In the genomic region with DNA sequence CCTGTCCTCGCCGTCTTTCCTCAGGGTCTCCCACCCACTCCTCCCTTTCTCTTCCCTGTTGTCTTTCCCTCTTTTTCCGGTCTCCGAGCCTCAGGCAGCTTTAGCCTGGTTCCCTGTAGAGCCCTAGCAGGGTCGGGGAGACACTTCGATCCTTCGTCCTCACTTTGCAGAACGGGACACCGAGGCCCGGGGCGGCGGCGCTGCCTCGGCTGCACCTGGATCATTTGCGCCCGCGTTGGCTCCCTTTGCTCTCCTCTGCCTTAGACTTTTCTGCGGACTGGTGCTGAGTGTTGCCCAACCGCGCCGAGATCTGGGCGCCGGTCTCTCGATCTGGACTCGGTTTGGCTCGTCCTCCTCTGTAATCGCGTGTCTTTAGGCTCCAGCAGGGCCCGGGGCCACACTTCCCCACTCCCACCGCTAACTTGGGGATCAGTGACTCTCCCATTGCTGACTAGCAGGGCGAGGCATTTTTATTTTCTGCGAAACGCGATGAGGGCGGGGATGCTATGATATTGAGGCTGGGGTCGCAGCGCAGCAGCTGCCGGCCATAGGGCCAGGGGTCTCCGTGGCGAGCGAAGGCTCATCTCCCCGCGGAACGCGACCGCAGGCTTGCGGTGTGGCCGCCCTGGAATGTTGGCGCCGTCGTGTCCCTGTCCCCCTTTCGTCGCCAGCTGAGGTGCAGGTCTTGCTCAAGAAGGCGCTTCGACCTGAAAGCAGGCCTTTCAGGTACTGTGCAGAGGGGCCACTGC, we compare ENCODE assay signal across 7 cellular contexts. TPM values are rescaled to one million over a fixed set of nuclear protein-coding genes. Genes with fewer than 3 reads are reported as not detected.
DNase-seq lines count a peak whose midpoint lies in the region; ATAC-seq and TF ChIP-seq lines count a peak whose summit lies in the region.

No MANE protein-coding gene starts in this region.

- peaks cover 7% of the 10 kb centered on the region; the same call in 2 of the 3 replicates for H3K36me3 Mint-ChIP-seq in GM23338 (ENCODE audit: low read depth)
- H3K36me3 Mint-ChIP-seq in activated CD4-positive, alpha-beta memory T cell treated with anti-CD3 and anti-CD28 coated beads for 36 hours = peaks cover 22% of the 10 kb centered on the region
- peaks cover 35% of the 10 kb centered on the region for H3K36me3 Mint-ChIP-seq in stimulated activated effector memory CD8-positive, alpha-beta T cell treated with anti-CD3 and anti-CD28 coated beads, Interleukin-12 subunit alpha, Interleukin-12 subunit beta, amount 100 ng/mL, for 72 hours

- H3K27me3 ChIP-seq in GM23338 (ENCODE audit: insufficient read depth) (peaks cover 32% of the 10 kb centered on the region), right atrium auricular region (peaks cover 8 to 16% of the 10 kb centered on the region in 2 donors), tibial artery (peaks cover 8 to 79% of the 10 kb centered on the region in 2 donors)

- no peaks in the 10 kb centered on the region for H3K79me2 ChIP-seq in GM23338 (replicated peaks; ENCODE audit: insufficient read depth)

- DNase-seq in GM23338 (ENCODE audit: low spot score) = peak; percentile 48
- peak; percentile 25 for DNase-seq in activated CD4-positive, alpha-beta memory T cell treated with anti-CD3 and anti-CD28 coated beads for 36 hours
- DNase-seq in right atrium auricular region (ENCODE audit: low spot score) = no peak
- DNase-seq in stimulated activated effector memory CD8-positive, alpha-beta T cell treated with anti-CD3 and anti-CD28 coated beads, Interleukin-12 subunit alpha, Interleukin-12 subunit beta, amount 100 ng/mL, for 72 hours (ENCODE audit: low spot score in 2 of 2) = no peak
- DNase-seq in tibial artery = no peak
- no peak for DNase-seq in sciatic nerve (ENCODE audit: low spot score)

- no peaks in the 10 kb centered on the region for H3K9me2 ChIP-seq in GM23338 (ENCODE audit: insufficient read depth)

- H3F3A ChIP-seq in GM23338 (replicated peaks; ENCODE audit: low read depth) = peaks cover 4% of the 10 kb centered on the region; the same call in 1 of the 2 replicates

- peak overlapping the region; percentile 97 for H2AFZ ChIP-seq in GM23338

- intact Hi-C loops in activated CD4-positive, alpha-beta memory T cell treated with anti-CD3 and anti-CD28 coated beads for 36 hours (cut with micrococcal nuclease) = loop anchor here (2.0 kb wide), 1 partner anchor 172 kb away; no protein-coding TSS in a partner anchor
- intact Hi-C loops in tibial artery (cut with DNase I; ENCODE audit: low total_unique reads) (loop anchor here (5.0 kb wide), 1 partner anchor 1745 kb away; no protein-coding TSS in a partner anchor), sciatic nerve (cut with DNase I) (no loop called here)

- peak overlapping the region; percentile 84 for H3K4me3 Mint-ChIP-seq in GM23338
- H3K4me3 Mint-ChIP-seq in activated CD4-positive, alpha-beta memory T cell treated with anti-CD3 and anti-CD28 coated beads for 36 hours = peak overlapping the region; percentile 77
- peak overlapping the region; percentile 87 for H3K4me3 Mint-ChIP-seq in stimulated activated effector memory CD8-positive, alpha-beta T cell treated with anti-CD3 and anti-CD28 coated beads, Interleukin-12 subunit alpha, Interleukin-12 subunit beta, amount 100 ng/mL, for 72 hours

- ATAC-seq in GM23338 = peak; percentile 16
- ATAC-seq in stimulated activated effector memory CD8-positive, alpha-beta T cell treated with anti-CD3 and anti-CD28 coated beads, Interleukin-12 subunit alpha, Interleukin-12 subunit beta, amount 100 ng/mL, for 72 hours = no peak
- no peak for ATAC-seq in GM21786 (IDR thresholded peaks at IDR 0.05; ENCODE audit: unreplicated experiment)
- no peak for ATAC-seq in sciatic nerve

- no peaks in the 10 kb centered on the region for H3K9me3 Mint-ChIP-seq in GM23338
- H3K9me3 Mint-ChIP-seq in activated CD4-positive, alpha-beta memory T cell treated with anti-CD3 and anti-CD28 coated beads for 36 hours = no peaks in the 10 kb centered on the region
- H3K9me3 Mint-ChIP-seq in stimulated activated effector memory CD8-positive, alpha-beta T cell treated with anti-CD3 and anti-CD28 coated beads, Interleukin-12 subunit alpha, Interleukin-12 subunit beta, amount 100 ng/mL, for 72 hours = no peaks in the 10 kb centered on the region

- H3K27ac ChIP-seq in GM23338 (ENCODE audit: low read depth) (no peak overlapping the region), right atrium auricular region (no peak overlapping the region), tibial artery (no peak overlapping the region)

- peak overlapping the region; percentile 63 for H3K4me3 ChIP-seq in GM23338
- H3K4me3 ChIP-seq in right atrium auricular region = peak overlapping the region; percentile 48 to 67
- peak overlapping the region in 1 of 2 donors; percentile 60 for H3K4me3 ChIP-seq in tibial artery

- peak overlapping the region; percentile 83 for H3K4me2 ChIP-seq in GM23338

- H3K36me3 ChIP-seq in GM23338 (ENCODE audit: insufficient read depth) = no peaks in the 10 kb centered on the region
- no peaks in the 10 kb centered on the region for H3K36me3 ChIP-seq in right atrium auricular region
- H3K36me3 ChIP-seq in tibial artery = no peaks in the 10 kb centered on the region

- H3K4me1 Mint-ChIP-seq in GM23338 = peaks cover 5% of the 10 kb centered on the region; the same call in 2 of the 3 replicates
- peaks cover 20% of the 10 kb centered on the region for H3K4me1 Mint-ChIP-seq in activated CD4-positive, alpha-beta memory T cell treated with anti-CD3 and anti-CD28 coated beads for 36 hours (ENCODE audit: low read depth)
- H3K4me1 Mint-ChIP-seq in stimulated activated effector memory CD8-positive, alpha-beta T cell treated with anti-CD3 and anti-CD28 coated beads, Interleukin-12 subunit alpha, Interleukin-12 subunit beta, amount 100 ng/mL, for 72 hours = peaks cover 9% of the 10 kb centered on the region

- H4K20me1 ChIP-seq in GM23338 (replicated peaks; ENCODE audit: insufficient read depth) = no peaks in the 10 kb centered on the region

- H3K9me3 ChIP-seq in right atrium auricular region = no peaks in the 10 kb centered on the region
- no peaks in the 10 kb centered on the region for H3K9me3 ChIP-seq in tibial artery

- POLR2A ChIA-PET in activated CD4-positive, alpha-beta memory T cell treated with anti-CD3 and anti-CD28 coated beads for 36 hours (lab: Charles Lee) = no interaction called here

- peaks cover 28% of the 10 kb centered on the region for H3K27me3 Mint-ChIP-seq in GM23338 (ENCODE audit: insufficient read depth, low read depth, poor library complexity)
- peaks cover 42% of the 10 kb centered on the region for H3K27me3 Mint-ChIP-seq in activated CD4-positive, alpha-beta memory T cell treated with anti-CD3 and anti-CD28 coated beads for 36 hours

- TF ChIP-seq CTCF in GM23338 (conservative IDR thresholded peaks at IDR 0.05; ENCODE audit: low read depth in 2 of 2) (no peak), right atrium auricular region (IDR thresholded peaks at IDR 0.05) (no peak), tibial artery (IDR thresholded peaks at IDR 0.05) (no peak)

- H3K4me1 ChIP-seq in GM23338 (ENCODE audit: insufficient read depth) (no peaks in the 10 kb centered on the region), right atrium auricular region (peaks cover 0 to 39% of the 10 kb centered on the region in 2 donors), tibial artery (peaks cover 0 to 28% (median 24%) of the 10 kb centered on the region in 4 donors)

- H3K27ac Mint-ChIP-seq in GM23338 = peak overlapping the region; percentile 87; the same call in 1 of the 2 replicates
- peak overlapping the region; percentile 54 for H3K27ac Mint-ChIP-seq in activated CD4-positive, alpha-beta memory T cell treated with anti-CD3 and anti-CD28 coated beads for 36 hours
- peak overlapping the region; percentile 92 for H3K27ac Mint-ChIP-seq in stimulated activated effector memory CD8-positive, alpha-beta T cell treated with anti-CD3 and anti-CD28 coated beads, Interleukin-12 subunit alpha, Interleukin-12 subunit beta, amount 100 ng/mL, for 72 hours

- CTCF ChIA-PET in activated CD4-positive, alpha-beta memory T cell treated with anti-CD3 and anti-CD28 coated beads for 36 hours (lab: Charles Lee) = interaction anchor here (0.7 to 1.5 kb wide), 2 partner anchors 18 to 172 kb away, joined by 3 to 6 read pairs; no protein-coding TSS in a partner anchor

TF ChIP-seq in GM23338, 12 proteins besides CTCF, POLR2A, EP300 and RAD21 (continues in another document):
- no peak for TF ChIP-seq EZH2phosphoT487 (IDR thresholded peaks at IDR 0.05; ENCODE audit: unreplicated experiment)
- TF ChIP-seq, protein P1, sequence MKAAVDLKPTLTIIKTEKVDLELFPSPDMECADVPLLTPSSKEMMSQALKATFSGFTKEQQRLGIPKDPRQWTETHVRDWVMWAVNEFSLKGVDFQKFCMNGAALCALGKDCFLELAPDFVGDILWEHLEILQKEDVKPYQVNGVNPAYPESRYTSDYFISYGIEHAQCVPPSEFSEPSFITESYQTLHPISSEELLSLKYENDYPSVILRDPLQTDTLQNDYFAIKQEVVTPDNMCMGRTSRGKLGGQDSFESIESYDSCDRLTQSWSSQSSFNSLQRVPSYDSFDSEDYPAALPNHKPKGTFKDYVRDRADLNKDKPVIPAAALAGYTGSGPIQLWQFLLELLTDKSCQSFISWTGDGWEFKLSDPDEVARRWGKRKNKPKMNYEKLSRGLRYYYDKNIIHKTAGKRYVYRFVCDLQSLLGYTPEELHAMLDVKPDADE (IDR thresholded peaks at IDR 0.05) = no peak

RNA-seq across cellular contexts. Expression of a gene that starts 1.6 kb away (rescaled TPM):
- 6.3 and 10.6 TPM in 2 replicates for total RNA-seq in GM23338 (2014; rRNA removed; shearing (Covaris generic))
- 8.3 and 8.6 TPM in 2 replicates for polyA plus RNA-seq in GM23338 (2016; fragmentation: Nextera tagmentation; extraction: Ambion mirVana)
- 10 to 100 TPM; 16.0 to 16.5 TPM for total RNA-seq in activated CD4-positive, alpha-beta memory T cell treated with anti-CD3 and anti-CD28 coated beads for 36 hours
- total RNA-seq in right atrium auricular region (1 to 10 TPM; 1.7 to 2.2 TPM), sciatic nerve (0.13 TPM)

RNA-seq across cellular contexts. Expression of a gene that starts 40.6 kb away (rescaled TPM):
- not detected in 2 replicates for total RNA-seq in GM23338 (2014; rRNA removed; shearing (Covaris generic))
- polyA plus RNA-seq in GM23338 (2016; fragmentation: Nextera tagmentation; extraction: Ambion mirVana) = 0.38 TPM in 1 of 2 replicates, not detected in the other
- not detected for total RNA-seq in activated CD4-positive, alpha-beta memory T cell treated with anti-CD3 and anti-CD28 coated beads for 36 hours
- 1,000 to 10,000 TPM; 1,021 to 1,621 TPM for total RNA-seq in right atrium auricular region
- total RNA-seq in sciatic nerve = not detected

Comparison
In these comparisons a context has a peak if more than half of its experiments do, and no peak if none do; other contexts are left out.
1. DNase-seq: peak in GM23338 (single experiment) and activated CD4-positive, alpha-beta memory T cell treated with anti-CD3 and anti-CD28 coated beads for 36 hours (single experiment); none in right atrium auricular region (single experiment), stimulated activated effector memory CD8-positive, alpha-beta T cell treated with anti-CD3 and anti-CD28 coated beads, Interleukin-12 subunit alpha, Interleukin-12 subunit beta, amount 100 ng/mL, for 72 hours (0 of 2), tibial artery (0 of 2) and sciatic nerve (single experiment).
2. RNA of a gene that starts 40.6 kb away (total RNA-seq): 1,021 to 1,621 TPM in right atrium auricular region; not detected in GM23338, not detected in activated CD4-positive, alpha-beta memory T cell treated with anti-CD3 and anti-CD28 coated beads for 36 hours and not detected in sciatic nerve (single experiment); every median in the first group is over 1,000 times any median in the second.
3. Peak in every context shown above with its lines, with median percentiles within 50 percentile points of each other: H3K27ac Mint-ChIP-seq and H3K4me3 Mint-ChIP-seq.